Comparison of ENCODE assay signal across 15 cellular contexts in the genomic region with DNA sequence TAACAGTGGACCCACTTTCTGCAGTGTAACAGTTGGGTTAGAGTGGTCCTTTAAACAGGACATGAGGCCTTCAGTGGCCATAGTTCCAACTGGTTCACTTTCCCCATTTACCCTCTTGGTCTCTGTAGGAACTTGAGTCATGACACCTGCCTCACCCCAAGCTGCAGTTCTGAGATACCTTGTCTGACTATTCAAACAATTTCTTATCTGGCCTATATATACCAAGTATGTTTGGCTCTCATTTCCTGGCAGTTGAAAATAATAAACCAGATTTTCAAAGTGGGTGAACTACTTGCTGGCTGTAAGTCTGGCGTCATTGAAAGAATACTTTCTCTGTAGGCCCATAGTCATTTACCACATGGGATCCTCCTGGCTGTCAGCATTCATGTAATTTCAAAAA.
DNase-seq lines count a peak whose midpoint lies in the region; ATAC-seq, FAIRE-seq and TF ChIP-seq lines count a peak whose summit lies in the region.
"Had no signal": no experiment of that assay in that cellular context is flagged by ENCODE, and none has a peak within 500 bp of the region (broad histone marks: within the 10 kb centered on the region; RNA-seq: fewer than 3 reads in every experiment).

No MANE protein-coding gene starts in this region.

- H3K36me3 ChIP-seq in Peyer's patch (no peaks in the 10 kb centered on the region), mucosa of stomach (ENCODE audit: control insufficient read depth, insufficient read depth, low read length) (no peaks in the 10 kb centered on the region), tibial artery (peaks cover 0 to 5% (median 0%) of the 10 kb centered on the region in 3 donors)

- TF ChIP-seq CTCF in A549 (IDR thresholded peaks at IDR 0.05) (no peak), Peyer's patch (IDR thresholded peaks at IDR 0.05) (no peak), fibroblast of the aortic adventitia (IDR thresholded peaks at IDR 0.05; ENCODE audit: insufficient read depth, low read length) (no peak), tibial artery (IDR thresholded peaks at IDR 0.05) (no peak)

- peak overlapping the region; percentile 39 to 76; a peak in 3 of 6 replicates for H3K27ac ChIP-seq in A549
- H3K27ac ChIP-seq in Peyer's patch = peak overlapping the region in 3 of 4 donors; percentile 41 to 74 (median 69)
- no peak overlapping the region for H3K27ac ChIP-seq in tibial artery
- H3K27ac ChIP-seq: 22Rv1 had no signal

- intact Hi-C loops in tibial artery (cut with DNase I; ENCODE audit: low total_unique reads) = no loop called here

- POLR2A ChIA-PET in A549 (lab: Yijun Ruan, JAX) = no interaction called here

- no peak overlapping the region for H3K4me2 ChIP-seq in A549

- TF ChIP-seq POLR2A in A549 (IDR thresholded peaks at IDR 0.05; ENCODE audit: low read length) = no peak
- TF ChIP-seq POLR2A in Peyer's patch (IDR thresholded peaks at IDR 0.05) = no peak
- TF ChIP-seq POLR2A in GM18505 (IDR thresholded peaks at IDR 0.05; ENCODE audit: borderline replicate concordance, extremely low read depth, insufficient read depth, insufficient read length) = no peak

- no peak for FAIRE-seq in A549 (lab: Jason Lieb, UNC)

- H3K4me3 ChIP-seq in A549 (no peak overlapping the region), Peyer's patch (no peak overlapping the region), fibroblast of the aortic adventitia (ENCODE audit: low read depth, low read length) (no peak overlapping the region), mucosa of stomach (ENCODE audit: low read length) (no peak overlapping the region), tibial artery (no peak overlapping the region)

- peaks cover 40% of the 10 kb centered on the region for H3K4me1 ChIP-seq in A549
- H3K4me1 ChIP-seq in Peyer's patch = peaks cover 0 to 21% (median 5%) of the 10 kb centered on the region in 4 donors
- H3K4me1 ChIP-seq in mucosa of stomach (ENCODE audit: control insufficient read depth, insufficient read depth, low read length) = peaks cover 54% of the 10 kb centered on the region
- H3K4me1 ChIP-seq in tibial artery = peaks cover 0 to 47% (median 12%) of the 10 kb centered on the region in 4 donors

- H3K9me3 ChIP-seq in A549 (no peaks in the 10 kb centered on the region), Peyer's patch (no peaks in the 10 kb centered on the region), mucosa of stomach (ENCODE audit: control insufficient read depth, low read length) (no peaks in the 10 kb centered on the region), tibial artery (no peaks in the 10 kb centered on the region)

- TF ChIP-seq RAD21 in A549 (conservative IDR thresholded peaks at IDR 0.05 in 1 of 2, IDR thresholded peaks at IDR 0.05 in 1 of 2) = no peak

- CTCF ChIA-PET in A549 (lab: Yijun Ruan, JAX) = no interaction called here

- 75% methylated on average over 1 of the region's 1 CpG for WGBS in A549 (ENCODE audit: missing lambda C conversion rate)

- TF ChIP-seq EP300 in A549 (IDR thresholded peaks at IDR 0.05) = no peak

- DNase-seq in A549 (ENCODE audit: low read depth in 1 of 2, low spot score in 1 of 2) (no peak), Peyer's patch (peak in 1 of 3 donors; percentile 58), fibroblast of the aortic adventitia (ENCODE audit: low read depth) (peak; percentile 10), tibial artery (no peak)
- DNase-seq: H9, NCI-H1092, NCI-H1694, NCI-H446 treated with DMSO at 0.1 percent for 48 hours, NCI-H82, SIG-M5 had no signal

- H3K27me3 ChIP-seq in Peyer's patch (no peaks in the 10 kb centered on the region), mucosa of stomach (ENCODE audit: control insufficient read depth, insufficient read depth, low read length) (no peaks in the 10 kb centered on the region), tibial artery (no peaks in the 10 kb centered on the region)

- peak overlapping the region; percentile 22 for H3K9ac ChIP-seq in mucosa of stomach (ENCODE audit: low read length)

- ATAC-seq in A549 = no peak
- ATAC-seq in GM21390 (IDR thresholded peaks at IDR 0.05; ENCODE audit: unreplicated experiment) = no peak
- no peak for ATAC-seq in HG03354 (IDR thresholded peaks at IDR 0.05; ENCODE audit: poor library complexity, severe bottlenecking, unreplicated experiment)
- ATAC-seq in GM18505 (IDR thresholded peaks at IDR 0.05; ENCODE audit: unreplicated experiment) = no peak

TF ChIP-seq in A549, 52 proteins besides CTCF, POLR2A, EP300 and RAD21:
- TF ChIP-seq SMC3 (IDR thresholded peaks at IDR 0.05) (no peak), ZNF302 (CRISPR knock-in tag; IDR thresholded peaks at IDR 0.05) (no peak), SREBF2 (IDR thresholded peaks at IDR 0.05) (no peak), RCOR1 (IDR thresholded peaks at IDR 0.05; ENCODE audit: low read depth, low read length) (no peak), ZC3H11A (IDR thresholded peaks at IDR 0.05) (no peak), MAFK (IDR thresholded peaks at IDR 0.05; ENCODE audit: partially characterized antibody) (no peak), HOXB13 (CRISPR knock-in tag; IDR thresholded peaks at IDR 0.05; ENCODE audit: low read depth) (no peak), ESRRA (IDR thresholded peaks at IDR 0.05; ENCODE audit: borderline replicate concordance, low read length) (no peak), CBX8 (IDR thresholded peaks at IDR 0.05) (no peak), EHMT2 (IDR thresholded peaks at IDR 0.05; ENCODE audit: low read depth) (no peak), MYC (IDR thresholded peaks at IDR 0.05; ENCODE audit: borderline replicate concordance, low read length) (no peak), MAZ (IDR thresholded peaks at IDR 0.05; ENCODE audit: borderline replicate concordance, low read depth, low read length) (no peak), ZSCAN20 (CRISPR knock-in tag; IDR thresholded peaks at IDR 0.05) (no peak), RARB (CRISPR knock-in tag; IDR thresholded peaks at IDR 0.05) (no peak), CBX2 (IDR thresholded peaks at IDR 0.05; ENCODE audit: borderline replicate concordance, low read depth) (no peak), ZFP36 (IDR thresholded peaks at IDR 0.05; ENCODE audit: borderline replicate concordance, partially characterized antibody) (no peak), TP53 (CRISPR knock-in tag; IDR thresholded peaks at IDR 0.05) (no peak), JUNB (IDR thresholded peaks at IDR 0.05) (no peak), KDM1A (IDR thresholded peaks at IDR 0.05; ENCODE audit: low read depth) (no peak)
- TF ChIP-seq, protein P1, sequence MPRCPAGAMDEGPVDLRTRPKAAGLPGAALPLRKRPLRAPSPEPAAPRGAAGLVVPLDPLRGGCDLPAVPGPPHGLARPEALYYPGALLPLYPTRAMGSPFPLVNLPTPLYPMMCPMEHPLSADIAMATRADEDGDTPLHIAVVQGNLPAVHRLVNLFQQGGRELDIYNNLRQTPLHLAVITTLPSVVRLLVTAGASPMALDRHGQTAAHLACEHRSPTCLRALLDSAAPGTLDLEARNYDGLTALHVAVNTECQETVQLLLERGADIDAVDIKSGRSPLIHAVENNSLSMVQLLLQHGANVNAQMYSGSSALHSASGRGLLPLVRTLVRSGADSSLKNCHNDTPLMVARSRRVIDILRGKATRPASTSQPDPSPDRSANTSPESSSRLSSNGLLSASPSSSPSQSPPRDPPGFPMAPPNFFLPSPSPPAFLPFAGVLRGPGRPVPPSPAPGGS (IDR thresholded peaks at IDR 0.05) = no peak
TF ChIP-seq in A549: peak in this region for 0.

Comparison
In these comparisons a context has a peak if more than half of its experiments do, and no peak if none do; other contexts are left out.
1. H3K27ac ChIP-seq: peak in A549 (2 of 2) and Peyer's patch (3 of 4); none in tibial artery (0 of 2).